In the genomic region with DNA sequence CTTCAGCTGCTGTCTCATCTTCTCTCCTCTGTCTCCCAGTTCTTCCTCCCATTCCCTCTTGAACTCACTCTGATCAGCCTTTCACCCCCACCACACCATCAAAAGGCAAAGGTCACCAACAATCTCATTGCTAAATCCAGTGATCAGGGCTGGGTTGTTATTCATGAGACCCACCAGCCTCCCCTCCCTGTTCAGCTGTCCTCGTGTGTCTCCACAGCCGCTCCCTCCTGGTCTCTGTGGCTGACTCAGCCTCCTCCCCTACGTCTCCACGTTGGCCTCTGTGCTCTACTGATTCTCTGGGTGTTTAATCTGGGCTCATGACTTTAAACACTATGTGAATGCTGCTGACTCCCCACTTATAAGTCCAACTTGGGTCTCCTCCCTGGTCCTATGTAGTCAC, we compare ENCODE assay signal across 19 cellular contexts. TPM values are rescaled to one million over a fixed set of nuclear protein-coding genes. Genes with fewer than 3 reads are reported as not detected.
A peak's percentile ranks its signal among the peaks of the same experiment; 100 is the strongest.
DNase-seq lines count a peak whose midpoint lies in the region; ATAC-seq and TF ChIP-seq lines count a peak whose summit lies in the region.
"Had no signal": no experiment of that assay in that cellular context is flagged by ENCODE, and none has a peak within 500 bp of the region (broad histone marks: within the 10 kb centered on the region; RNA-seq: fewer than 3 reads in every experiment).

No MANE protein-coding gene starts in this region.

- no peaks in the 10 kb centered on the region for H3K27me3 ChIP-seq in CD4-positive, CD25-positive, alpha-beta regulatory T cell (ENCODE audit: control insufficient read depth, insufficient read depth, low read length)
- no peaks in the 10 kb centered on the region for H3K27me3 ChIP-seq in CD4-positive, alpha-beta T cell (ENCODE audit: control insufficient read depth, insufficient read depth, low read length)
- no peaks in the 10 kb centered on the region for H3K27me3 ChIP-seq in esophagus squamous epithelium
- H3K27me3 ChIP-seq: SJCRH30 had no signal

- H3K9me3 Mint-ChIP-seq in CD4-positive, CD25-positive, alpha-beta regulatory T cell = no peaks in the 10 kb centered on the region
- no peaks in the 10 kb centered on the region for H3K9me3 Mint-ChIP-seq in CD4-positive, alpha-beta T cell
- H3K9me3 Mint-ChIP-seq in dendritic cell treated with granulocyte-macrophage colony-stimulating factor and Interleukin-4, amounts not matched to agents 40 ng/mL and 50 ng/mL, for 4 days = no peaks in the 10 kb centered on the region
- H3K9me3 Mint-ChIP-seq in naive thymus-derived CD8-positive, alpha-beta T cell = no peaks in the 10 kb centered on the region
- H3K9me3 Mint-ChIP-seq: CD4-positive, alpha-beta memory T cell had no signal

- DNase-seq in CD4-positive, CD25-positive, alpha-beta regulatory T cell = no peak
- DNase-seq in CD4-positive, alpha-beta T cell = no peak
- no peak for DNase-seq in naive thymus-derived CD8-positive, alpha-beta T cell
- DNase-seq in LoVo (ENCODE audit: low spot score) (no peak), esophagus squamous epithelium (lab: John Stamatoyannopoulos, UW) (no peak)
- DNase-seq: CD4-positive, alpha-beta memory T cell; DMS153; IMR-90; MV-4-11; NCI-H1105 treated with DMSO at 0.1 percent for 48 hours; NCI-H2081; NCI-H2171 treated with DMSO at 0.1 percent for 48 hours; NCI-H446; NCI-H526 treated with DMSO at 0.1 percent for 48 hours; OCI-M1; SJCRH30 had no signal

- intact Hi-C loops in CD4-positive, alpha-beta T cell (cut with DNase I, micrococcal nuclease) = no loop called here
- intact Hi-C loops in dendritic cell treated with granulocyte-macrophage colony-stimulating factor and Interleukin-4, amounts not matched to agents 40 ng/mL and 50 ng/mL, for 4 days (cut with micrococcal nuclease) = no loop called here
- intact Hi-C loops in esophagus squamous epithelium (cut with DNase I) = no loop called here

- no peak overlapping the region for H3K27ac ChIP-seq in CD4-positive, CD25-positive, alpha-beta regulatory T cell (ENCODE audit: insufficient read depth, low read length, poor library complexity, severe bottlenecking)
- no peak overlapping the region for H3K27ac ChIP-seq in CD4-positive, alpha-beta T cell (ENCODE audit: low read depth, low read length)
- no peak overlapping the region for H3K27ac ChIP-seq in esophagus squamous epithelium
- H3K27ac ChIP-seq: KMS-11, SJCRH30 had no signal

- no peak for ATAC-seq in CD4-positive, CD25-positive, alpha-beta regulatory T cell (ENCODE audit: low read depth in 2 of 2)
- ATAC-seq in CD4-positive, alpha-beta T cell (ENCODE audit: poor library complexity) = no peak
- ATAC-seq in naive thymus-derived CD8-positive, alpha-beta T cell = no peak
- ATAC-seq in GM19023 (IDR thresholded peaks at IDR 0.05; ENCODE audit: unreplicated experiment) = no peak

- TF ChIP-seq POLR2A in esophagus squamous epithelium (IDR thresholded peaks at IDR 0.05) = no peak

- H3K4me3 ChIP-seq in CD4-positive, CD25-positive, alpha-beta regulatory T cell (ENCODE audit: low read depth, low read length) = no peak overlapping the region
- H3K4me3 ChIP-seq in esophagus squamous epithelium = no peak overlapping the region
- H3K4me3 ChIP-seq: SJCRH30 had no signal

- H3K9me3 ChIP-seq in CD4-positive, CD25-positive, alpha-beta regulatory T cell (ENCODE audit: control insufficient read depth in 2 of 2, low read length in 2 of 2) = no peaks in the 10 kb centered on the region
- no peaks in the 10 kb centered on the region for H3K9me3 ChIP-seq in CD4-positive, alpha-beta T cell (ENCODE audit: control insufficient read depth, low read length)
- H3K9me3 ChIP-seq in esophagus squamous epithelium = no peaks in the 10 kb centered on the region
- H3K9me3 ChIP-seq: SJCRH30 had no signal

- POLR2A ChIA-PET in CD4-positive, alpha-beta T cell (lab: Charles Lee) = no interaction called here
- POLR2A ChIA-PET in naive thymus-derived CD8-positive, alpha-beta T cell (lab: Charles Lee) = no interaction called here

- no peak for TF ChIP-seq CTCF in CD4-positive, alpha-beta T cell (IDR thresholded peaks at IDR 0.05)
- no peak for TF ChIP-seq CTCF in esophagus squamous epithelium (IDR thresholded peaks at IDR 0.05)

- H3K4me1 ChIP-seq in CD4-positive, CD25-positive, alpha-beta regulatory T cell (ENCODE audit: control insufficient read depth, insufficient read depth, low read length, poor library complexity, severe bottlenecking) = no peaks in the 10 kb centered on the region
- no peaks in the 10 kb centered on the region for H3K4me1 ChIP-seq in esophagus squamous epithelium
- H3K4me1 ChIP-seq: SJCRH30 had no signal

- H3K36me3 ChIP-seq in CD4-positive, CD25-positive, alpha-beta regulatory T cell (ENCODE audit: control insufficient read depth, insufficient read depth, low read length) = peaks cover 85% of the 10 kb centered on the region
- peaks cover 0 to 99% (median 27%) of the 10 kb centered on the region in 3 donors for H3K36me3 ChIP-seq in esophagus squamous epithelium

- H3K4me1 Mint-ChIP-seq in CD4-positive, CD25-positive, alpha-beta regulatory T cell = peaks cover 0 to 3% (median 1%) of the 10 kb centered on the region in 4 donors
- no peaks in the 10 kb centered on the region for H3K4me1 Mint-ChIP-seq in CD4-positive, alpha-beta T cell (ENCODE audit: low read depth)
- no peaks in the 10 kb centered on the region for H3K4me1 Mint-ChIP-seq in dendritic cell treated with granulocyte-macrophage colony-stimulating factor and Interleukin-4, amounts not matched to agents 40 ng/mL and 50 ng/mL, for 4 days (ENCODE audit: low read depth)
- H3K4me1 Mint-ChIP-seq in naive thymus-derived CD8-positive, alpha-beta T cell = peaks cover 0 to 5% (median 2%) of the 10 kb centered on the region in 4 donors

- CTCF ChIA-PET in CD4-positive, alpha-beta T cell (lab: Charles Lee) = no interaction called here

- H3K4me3 Mint-ChIP-seq in CD4-positive, CD25-positive, alpha-beta regulatory T cell = no peak overlapping the region
- no peak overlapping the region for H3K4me3 Mint-ChIP-seq in CD4-positive, alpha-beta T cell
- no peak overlapping the region for H3K4me3 Mint-ChIP-seq in dendritic cell treated with granulocyte-macrophage colony-stimulating factor and Interleukin-4, amounts not matched to agents 40 ng/mL and 50 ng/mL, for 4 days
- H3K4me3 Mint-ChIP-seq in naive thymus-derived CD8-positive, alpha-beta T cell = no peak overlapping the region
- H3K4me3 Mint-ChIP-seq: CD4-positive, alpha-beta memory T cell had no signal

- no peaks in the 10 kb centered on the region for H3K27me3 Mint-ChIP-seq in CD4-positive, CD25-positive, alpha-beta regulatory T cell
- no peaks in the 10 kb centered on the region for H3K27me3 Mint-ChIP-seq in CD4-positive, alpha-beta T cell
- H3K27me3 Mint-ChIP-seq in dendritic cell treated with granulocyte-macrophage colony-stimulating factor and Interleukin-4, amounts not matched to agents 40 ng/mL and 50 ng/mL, for 4 days = no peaks in the 10 kb centered on the region
- H3K27me3 Mint-ChIP-seq in naive thymus-derived CD8-positive, alpha-beta T cell = no peaks in the 10 kb centered on the region
- H3K27me3 Mint-ChIP-seq: CD4-positive, alpha-beta memory T cell had no signal

- H3K36me3 Mint-ChIP-seq in CD4-positive, CD25-positive, alpha-beta regulatory T cell = peaks cover 77% of the 10 kb centered on the region
- H3K36me3 Mint-ChIP-seq in CD4-positive, alpha-beta T cell (ENCODE audit: low read depth) = peaks cover 96% of the 10 kb centered on the region
- peaks cover 96% of the 10 kb centered on the region for H3K36me3 Mint-ChIP-seq in dendritic cell treated with granulocyte-macrophage colony-stimulating factor and Interleukin-4, amounts not matched to agents 40 ng/mL and 50 ng/mL, for 4 days (ENCODE audit: low read depth)
- H3K36me3 Mint-ChIP-seq in naive thymus-derived CD8-positive, alpha-beta T cell = peaks cover 13 to 94% (median 67%) of the 10 kb centered on the region in 3 donors

- H3K27ac Mint-ChIP-seq in CD4-positive, CD25-positive, alpha-beta regulatory T cell = peak overlapping the region in 2 of 3 donors; percentile 27 to 59
- H3K27ac Mint-ChIP-seq in CD4-positive, alpha-beta T cell = peak overlapping the region; percentile 20
- H3K27ac Mint-ChIP-seq in dendritic cell treated with granulocyte-macrophage colony-stimulating factor and Interleukin-4, amounts not matched to agents 40 ng/mL and 50 ng/mL, for 4 days = peak overlapping the region; percentile 5
- H3K27ac Mint-ChIP-seq in naive thymus-derived CD8-positive, alpha-beta T cell = peak overlapping the region in 6 of 10 donors; percentile 17 to 82 (median 42)

- 79 to 98% methylated on average over 4 of the region's 4 CpGs for WGBS in esophagus squamous epithelium, 2 donors

RNA-seq across cellular contexts. Expression of gene PARP4, which starts 38.9 kb away (rescaled TPM):
- total RNA-seq in CD4-positive, CD25-positive, alpha-beta regulatory T cell = 63.7 TPM
- 10 to 100 TPM; 61.4 to 71.8 (median 67.0) TPM for polyA plus RNA-seq in CD4-positive, CD25-positive, alpha-beta regulatory T cell
- 10 to 100 TPM; 29.5 to 29.6 TPM for total RNA-seq in CD4-positive, alpha-beta T cell
- 10 to 100 TPM; 70.9 to 73.4 TPM for total RNA-seq in naive thymus-derived CD8-positive, alpha-beta T cell
- polyA plus RNA-seq in naive thymus-derived CD8-positive, alpha-beta T cell = 10 to 100 TPM; 37.0 to 48.1 (median 42.2) TPM
- 10 to 100 TPM; 37.3 to 67.6 (median 46.9) TPM for total RNA-seq in esophagus squamous epithelium
